Comparison of ENCODE assay signal across 15 cellular contexts in genomic region chr11:19800714-19801519, GRCh38.
DNase-seq lines count a peak whose midpoint lies in the region; ATAC-seq and TF ChIP-seq lines count a peak whose summit lies in the region.
"Had no signal": no experiment of that assay in that cellular context is flagged by ENCODE, and none has a peak within 500 bp of the region (broad histone marks: within the 10 kb centered on the region; RNA-seq: fewer than 3 reads in every experiment).

No MANE protein-coding gene starts in this region.

- BruUV-seq in IMR-90 (replicated peaks; lab: Mats Ljungman, UMichigan) = no TSS peak

- H3K9me3 Mint-ChIP-seq in chondrocyte (ENCODE audit: low read depth) = no peaks in the 10 kb centered on the region
- H3K9me3 Mint-ChIP-seq: activated T-cell treated with anti-CD3 and anti-CD28 coated beads, Interleukin-2, amount 50 U/mL, for 72 hours; T-helper 1 cell treated with Interleukin-12 subunit alpha and Interleukin-12 subunit beta and Interleukin-4 antibody, amounts not matched to agents 30 μg/mL and 1 μg/mL, for 36 hours had no signal

- H3K4me2 ChIP-seq in IMR-90 (ENCODE audit: low read depth, low read length) = no peak overlapping the region

- H3K4me3 Mint-ChIP-seq in chondrocyte (ENCODE audit: unreplicated experiment) = no peak overlapping the region
- H3K4me3 Mint-ChIP-seq: activated CD4-positive, alpha-beta T cell treated with anti-CD3 and anti-CD28 coated beads for 36 hours; activated T-cell treated with anti-CD3 and anti-CD28 coated beads, Interleukin-2, amount 50 U/mL, for 72 hours; T-helper 1 cell treated with Interleukin-12 subunit alpha and Interleukin-12 subunit beta and Interleukin-4 antibody, amounts not matched to agents 30 μg/mL and 1 μg/mL, for 36 hours had no signal

- no peaks in the 10 kb centered on the region for H3K9me3 ChIP-seq in IMR-90 (ENCODE audit: control insufficient read depth, insufficient read depth, low read length)
- H3K9me3 ChIP-seq in adrenal gland (replicated peaks in 1 of 3) = no peaks in the 10 kb centered on the region
- H3K9me3 ChIP-seq: esophagus squamous epithelium had no signal

- H2BK15ac ChIP-seq in IMR-90 (ENCODE audit: low read depth, low read length) = no peak overlapping the region

- H3K56ac ChIP-seq in IMR-90 (ENCODE audit: extremely low read depth, insufficient read depth, low read length) = no peak overlapping the region

- H3K4me1 ChIP-seq in IMR-90 (ENCODE audit: control insufficient read depth, insufficient read depth, low read length) = peaks cover 9% of the 10 kb centered on the region
- no peaks in the 10 kb centered on the region for H3K4me1 ChIP-seq in adrenal gland (replicated peaks in 1 of 2)

- no peak overlapping the region for H3K9ac ChIP-seq in IMR-90 (ENCODE audit: low read depth, low read length)

- no peaks in the 10 kb centered on the region for H3K27me3 Mint-ChIP-seq in chondrocyte (ENCODE audit: low read depth)

- H3K27me3 ChIP-seq in IMR-90 (ENCODE audit: control insufficient read depth, insufficient read depth, low read length) (no peaks in the 10 kb centered on the region), adrenal gland (no peaks in the 10 kb centered on the region)

- intact Hi-C loops in IMR-90 (cut with micrococcal nuclease) = loop anchor here (1.0 to 2.0 kb wide), 2 partner anchors 237 to 244 kb away; no protein-coding TSS in a partner anchor
- intact Hi-C loops in adrenal gland (cut with DNase I) = no loop called here

- no peak overlapping the region for H2AFZ ChIP-seq in IMR-90 (replicated peaks; ENCODE audit: low read length, poor library complexity)

- no peak overlapping the region for H2BK20ac ChIP-seq in IMR-90 (ENCODE audit: low read depth, low read length)

- H4K8ac ChIP-seq in IMR-90 (ENCODE audit: low read depth in 2 of 2, low read length in 2 of 2) = no peak overlapping the region

- TF ChIP-seq CTCF in AG09319 (IDR thresholded peaks at IDR 0.05; ENCODE audit: low read depth, low read length) = peak; percentile 6
- no peak for TF ChIP-seq CTCF in IMR-90 (conservative IDR thresholded peaks at IDR 0.05; ENCODE audit: low read depth, low read length)
- TF ChIP-seq CTCF in chondrocyte (IDR thresholded peaks at IDR 0.05) = peak; percentile 38
- TF ChIP-seq CTCF in adrenal gland (IDR thresholded peaks at IDR 0.05) = no peak

- POLR2A ChIA-PET in IMR-90 (lab: Charles Lee; ENCODE audit: unreplicated experiment) = no interaction called here

- H3K9me1 ChIP-seq in IMR-90 (ENCODE audit: insufficient read depth, low read length) = peaks cover 8% of the 10 kb centered on the region; the same call in 1 of the 2 replicates

- no peak for TF ChIP-seq POLR2A in IMR-90 (IDR thresholded peaks at IDR 0.05; ENCODE audit: low read depth, low read length)
- no peak for TF ChIP-seq POLR2A in adrenal gland (IDR thresholded peaks at IDR 0.05)

- dilution Hi-C loops in IMR-90 (cut with HindIII; ENCODE audit: low sequenced_read_pairs, unreplicated experiment) = no loop called here

- no peak overlapping the region for H2BK5ac ChIP-seq in IMR-90 (ENCODE audit: low read depth, low read length, poor library complexity, severe bottlenecking)

- H4K91ac ChIP-seq in IMR-90 (ENCODE audit: insufficient read depth, low read depth, low read length) = no peak overlapping the region

- H3K4me3 ChIP-seq in IMR-90 (ENCODE audit: insufficient read depth, low read depth, low read length) (no peak overlapping the region), adrenal gland (no peak overlapping the region)
- H3K4me3 ChIP-seq: esophagus squamous epithelium had no signal

- ATAC-seq in IMR-90 (ENCODE audit: low read depth) = no peak
- peak; percentile 62 for ATAC-seq in left lobe of liver
- ATAC-seq in HG03039 (IDR thresholded peaks at IDR 0.05; ENCODE audit: unreplicated experiment) = no peak
- ATAC-seq: activated CD4-positive, alpha-beta T cell treated with anti-CD3 and anti-CD28 coated beads for 36 hours; activated T-cell treated with anti-CD3 and anti-CD28 coated beads, Interleukin-2, amount 50 U/mL, for 72 hours; stimulated activated naive CD8-positive, alpha-beta T cell treated with anti-CD3 and anti-CD28 coated beads, Interleukin-15, Interleukin-2, amounts not matched to agents 100 U/mL and 50 U/mL, for 24 hours had no signal

- H3K36me3 ChIP-seq in IMR-90 (ENCODE audit: control insufficient read depth, insufficient read depth, low read length) = no peaks in the 10 kb centered on the region
- H3K36me3 ChIP-seq in adrenal gland (replicated peaks in 1 of 2) = no peaks in the 10 kb centered on the region
- H3K36me3 ChIP-seq: esophagus squamous epithelium had no signal

- no peak overlapping the region for H3K27ac Mint-ChIP-seq in chondrocyte (ENCODE audit: unreplicated experiment)
- H3K27ac Mint-ChIP-seq: activated CD4-positive, alpha-beta T cell treated with anti-CD3 and anti-CD28 coated beads for 36 hours; activated T-cell treated with anti-CD3 and anti-CD28 coated beads, Interleukin-2, amount 50 U/mL, for 72 hours; T-helper 1 cell treated with Interleukin-12 subunit alpha and Interleukin-12 subunit beta and Interleukin-4 antibody, amounts not matched to agents 30 μg/mL and 1 μg/mL, for 36 hours had no signal

- no peak for TF ChIP-seq RAD21 in IMR-90 (IDR thresholded peaks at IDR 0.05; ENCODE audit: low read length)

- peaks cover 26% of the 10 kb centered on the region for H3K4me1 Mint-ChIP-seq in chondrocyte (ENCODE audit: low read depth)
- H3K4me1 Mint-ChIP-seq: activated CD4-positive, alpha-beta T cell treated with anti-CD3 and anti-CD28 coated beads for 36 hours had no signal

- no peak overlapping the region for H3K18ac ChIP-seq in IMR-90 (ENCODE audit: low read depth, low read length)

- H3K27ac ChIP-seq in IMR-90 (ENCODE audit: insufficient read depth, low read length) (no peak overlapping the region), adrenal gland (no peak overlapping the region)
- H3K27ac ChIP-seq: esophagus squamous epithelium had no signal

- peaks cover 80% of the 10 kb centered on the region for H4K20me1 ChIP-seq in IMR-90 (ENCODE audit: insufficient read depth, low read length)

- in situ Hi-C loops in IMR-90 (cut with MboI; ENCODE audit: low sequenced_read_pairs) = no loop called here

- H3K14ac ChIP-seq in IMR-90 (replicated peaks; ENCODE audit: low read depth, low read length) = 0 out of 2 replicates have a peak overlapping the region, but pooled peaks have one; percentile 25

- peaks cover 59 to 74% of the 10 kb centered on the region in 2 experiments for H3K79me1 ChIP-seq in IMR-90 (ENCODE audit: low read depth in 1 of 2, low read length in 2 of 2)

- H3K4ac ChIP-seq in IMR-90 (ENCODE audit: low read depth, low read length) = no peak overlapping the region

- no peak overlapping the region for H3K23ac ChIP-seq in IMR-90 (ENCODE audit: low read depth, low read length)

- no peak overlapping the region for H2AK5ac ChIP-seq in IMR-90 (ENCODE audit: low read depth, low read length)

- DNase-seq in AG09319 (ENCODE audit: extremely low read depth, low read depth) = no peak
- DNase-seq in IMR-90 = no peak
- DNase-seq in chondrocyte (ENCODE audit: low spot score) = no peak
- no peak for DNase-seq in left lobe of liver (ENCODE audit: low spot score)
- no peak for DNase-seq in adrenal gland
- no peak for DNase-seq in DMS153 treated with DMSO at 0.1 percent for 48 hours (lab: John Stamatoyannopoulos, UW; ENCODE audit: unreplicated experiment)
- DNase-seq in NK-92 (lab: John Stamatoyannopoulos, UW; ENCODE audit: unreplicated experiment) = no peak
- DNase-seq: activated CD4-positive, alpha-beta T cell treated with anti-CD3 and anti-CD28 coated beads for 36 hours; activated T-cell treated with anti-CD3 and anti-CD28 coated beads, Interleukin-2, amount 50 U/mL, for 72 hours; cortex of kidney; esophagus squamous epithelium; NCI-H774; stimulated activated naive CD8-positive, alpha-beta T cell treated with anti-CD3 and anti-CD28 coated beads, Interleukin-15, Interleukin-2, amounts not matched to agents 100 U/mL and 50 U/mL, for 24 hours had no signal

- H2AK9ac ChIP-seq in IMR-90 (replicated peaks; ENCODE audit: low read depth, low read length, poor library complexity) = peak overlapping the region; percentile 33

- H3K36me3 Mint-ChIP-seq in chondrocyte (ENCODE audit: low read depth) = peaks cover 6% of the 10 kb centered on the region

- WGBS in IMR-90 (ENCODE audit: extremely low coverage in 2 of 2, insufficient read length in 1 of 2), 2 experiments = no CpG with 5 or more reads among the region's 4 CpGs
- 65 to 81% (median 68%) methylated on average over 4 of the region's 4 CpGs for WGBS in adrenal gland, 4 donors

- CTCF ChIA-PET in IMR-90 (lab: Yijun Ruan, JAX) = interaction anchor here (1.3 kb wide), 2 partner anchors 8 to 16 kb away, joined by 3 to 4 read pairs; no protein-coding TSS in a partner anchor

- H4K5ac ChIP-seq in IMR-90 (ENCODE audit: low read depth, low read length) = no peak overlapping the region

- no peak overlapping the region for H2BK120ac ChIP-seq in IMR-90 (ENCODE audit: low read depth, low read length)

TF ChIP-seq in IMR-90, 13 proteins besides CTCF, POLR2A, EP300 and RAD21:
- TF ChIP-seq USF2 (IDR thresholded peaks at IDR 0.05; ENCODE audit: low read depth, low read length) = no peak
- no peak for TF ChIP-seq MAZ (IDR thresholded peaks at IDR 0.05; ENCODE audit: borderline replicate concordance, low read depth, low read length)
- TF ChIP-seq SMC3 (IDR thresholded peaks at IDR 0.05; ENCODE audit: low read depth, low read length) = no peak
- TF ChIP-seq MXI1 (IDR thresholded peaks at IDR 0.05; ENCODE audit: borderline replicate concordance, low read depth, low read length) = no peak
- TF ChIP-seq CEBPB (IDR thresholded peaks at IDR 0.05; ENCODE audit: low read depth, low read length) = no peak

Comparison
In these comparisons a context has a peak if more than half of its experiments do, and no peak if none do; other contexts are left out.
1. CTCF ChIP-seq: peak in AG09319 (single experiment) and chondrocyte (single experiment); none in IMR-90 (single experiment) and adrenal gland (0 of 6).